Comparison of ENCODE assay signal across 11 cellular contexts in genomic region chr7:74231232-74231590, GRCh38. TPM values are rescaled to one million over a fixed set of nuclear protein-coding genes. Genes with fewer than 3 reads are reported as not detected.
A peak's percentile ranks its signal among the peaks of the same experiment; 100 is the strongest.
DNase-seq lines count a peak whose midpoint lies in the region; ATAC-seq and TF ChIP-seq lines count a peak whose summit lies in the region.
"Had no signal": no experiment of that assay in that cellular context is flagged by ENCODE, and none has a peak within 500 bp of the region (broad histone marks: within the 10 kb centered on the region; RNA-seq: fewer than 3 reads in every experiment).

No MANE protein-coding gene starts in this region.

- H3K4me1 Mint-ChIP-seq in T-helper 2 cell treated with Interferon-gamma antibody and Interleukin-4, amounts not matched to agents 5 μg/mL and 100 μg/mL, for 36 hours (ENCODE audit: low read depth), result peaks cover 22% of the 10 kb centered on the region

- H3K4me3 Mint-ChIP-seq in T-helper 2 cell treated with Interferon-gamma antibody and Interleukin-4, amounts not matched to agents 5 μg/mL and 100 μg/mL, for 36 hours, result no peak overlapping the region

- peaks cover 48% of the 10 kb centered on the region for H3K36me3 ChIP-seq in BE2C

- H3K27me3 ChIP-seq in BE2C, result no peaks in the 10 kb centered on the region
- H3K27me3 ChIP-seq: MG63, upper lobe of left lung had no signal

- H3K27ac Mint-ChIP-seq in T-helper 2 cell treated with Interferon-gamma antibody and Interleukin-4, amounts not matched to agents 5 μg/mL and 100 μg/mL, for 36 hours, result peak overlapping the region; percentile 55

- H3K9me3 Mint-ChIP-seq in T-helper 2 cell treated with Interferon-gamma antibody and Interleukin-4, amounts not matched to agents 5 μg/mL and 100 μg/mL, for 36 hours, result no peaks in the 10 kb centered on the region

- no peaks in the 10 kb centered on the region for H3K9me3 ChIP-seq in BE2C
- H3K9me3 ChIP-seq: MG63, upper lobe of left lung had no signal

- H3K27me3 Mint-ChIP-seq in T-helper 2 cell treated with Interferon-gamma antibody and Interleukin-4, amounts not matched to agents 5 μg/mL and 100 μg/mL, for 36 hours (ENCODE audit: low read depth), result no peaks in the 10 kb centered on the region

- peak; percentile 67 for ATAC-seq in GM21717 (IDR thresholded peaks at IDR 0.05; ENCODE audit: unreplicated experiment)
- ATAC-seq in HG03520 (IDR thresholded peaks at IDR 0.05; ENCODE audit: unreplicated experiment), result peak; percentile 56
- no peak for ATAC-seq in HG02970 (IDR thresholded peaks at IDR 0.05; ENCODE audit: low FRiP score, unreplicated experiment)
- no peak for ATAC-seq in GM19328 (IDR thresholded peaks at IDR 0.05; ENCODE audit: unreplicated experiment)

- TF ChIP-seq CTCF in BE2C (IDR thresholded peaks at IDR 0.05; ENCODE audit: low read depth, low read length), result no peak

- H3K36me3 Mint-ChIP-seq in T-helper 2 cell treated with Interferon-gamma antibody and Interleukin-4, amounts not matched to agents 5 μg/mL and 100 μg/mL, for 36 hours (ENCODE audit: low read depth), result peaks cover 53% of the 10 kb centered on the region

- no peak for DNase-seq in T-helper 2 cell treated with Interferon-gamma antibody and Interleukin-4, amounts not matched to agents 5 μg/mL and 100 μg/mL, for 36 hours (ENCODE audit: low spot score)
- DNase-seq in T-helper 2 cell, result no peak
- peak; percentile 40 for DNase-seq in pons (ENCODE audit: low spot score)
- no peak for DNase-seq in BE2C
- DNase-seq: mesendoderm, MG63, upper lobe of left lung had no signal

- H3K4me3 ChIP-seq in BE2C (ENCODE audit: low read depth, low read length), result no peak overlapping the region
- H3K4me3 ChIP-seq: MG63, upper lobe of left lung had no signal

- H3K4me1 ChIP-seq in BE2C, result no peaks in the 10 kb centered on the region

RNA-seq across cellular contexts. Expression of gene LAT2, which starts 21.4 kb away (rescaled TPM):
- polyA plus RNA-seq in BE2C (2012; ENCODE audit: insufficient read depth, insufficient read length, low read depth), result 4.5 TPM

RNA-seq across cellular contexts. Expression of gene RFC2, which starts 23.0 kb away (rescaled TPM):
- 47.7 TPM for polyA plus RNA-seq in BE2C (2012; ENCODE audit: insufficient read depth, insufficient read length, low read depth)

RNA-seq across cellular contexts. Expression of gene EIF4H, which starts 57.1 kb away (rescaled TPM):
- polyA plus RNA-seq in BE2C (2012; ENCODE audit: insufficient read depth, insufficient read length, low read depth), result 286 TPM

RNA-seq across cellular contexts. Expression of gene CLIP2, which starts 58.0 kb away (rescaled TPM):
- polyA plus RNA-seq in BE2C (2012; ENCODE audit: insufficient read depth, insufficient read length, low read depth), result 55.1 TPM

Comparison
In these comparisons a context has a peak if more than half of its experiments do, and no peak if none do; other contexts are left out.
1. ATAC-seq: peak in GM21717 (single experiment) and HG03520 (single experiment); none in HG02970 (single experiment) and GM19328 (single experiment).